ENCODE assay signal across 31 cellular contexts in genomic region chr1:24339996-24340395, GRCh38. TPM values are rescaled to one million over a fixed set of nuclear protein-coding genes. Genes with fewer than 3 reads are reported as not detected.
"Had no signal": no experiment of that assay in that cellular context is flagged by ENCODE, and none has a peak within 500 bp of the region (broad histone marks: within the 10 kb centered on the region; RNA-seq: fewer than 3 reads in every experiment).

No MANE protein-coding gene starts in this region.

- H3K27me3 ChIP-seq: heart left ventricle, hepatocyte, left lung, stomach, thyroid gland, upper lobe of left lung had no signal

- H3K4me2 ChIP-seq: hepatocyte, smooth muscle cell had no signal

- H3K27ac ChIP-seq: dorsolateral prefrontal cortex, heart left ventricle, hepatocyte, left lung, parathyroid adenoma, stomach, thyroid gland, upper lobe of left lung had no signal

- FAIRE-seq: frontal cortex, urothelium cell line had no signal

- H3K9me3 ChIP-seq: heart left ventricle, left lung, stomach, thyroid gland, upper lobe of left lung had no signal

- H3K4me3 ChIP-seq: dorsolateral prefrontal cortex, heart left ventricle, hepatocyte, left lung, smooth muscle cell, stomach, thyroid gland, upper lobe of left lung had no signal

- H3K9me3 Mint-ChIP-seq: naive thymus-derived CD8-positive, alpha-beta T cell; nephron progenitor cell had no signal

- H3K36me3 Mint-ChIP-seq: naive thymus-derived CD8-positive, alpha-beta T cell had no signal

- H3K4me1 ChIP-seq: left lung, parathyroid adenoma, stomach, upper lobe of left lung had no signal

- DNase-seq: caudate nucleus; cerebellar nuclear complex; dorsolateral prefrontal cortex; effector CD4-positive, alpha-beta T cell; heart left ventricle; left cardiac atrium; left lung; mesenchymal stem cell; naive thymus-derived CD8-positive, alpha-beta T cell; nephron progenitor cell; stimulated activated CD4-positive, alpha-beta T cell treated with anti-CD3 and anti-CD28 coated beads, Interleukin-12 subunit alpha, Interleukin-12 subunit beta, amount 100 ng/mL, for 4 hours; stimulated activated CD4-positive, alpha-beta T cell treated with anti-CD3 and anti-CD28 coated beads, Interleukin-1b, Interleukin-23, amount 100 ng/mL, for 48 hours; stimulated activated CD4-positive, alpha-beta T cell treated with anti-CD3 and anti-CD28 coated beads, Interleukin-4, amount 100 ng/mL, for 1 hour; stimulated activated CD8-positive, alpha-beta memory T cell treated with anti-CD3 and anti-CD28 coated beads, Interleukin-4, amount 100 ng/mL, for 48 hours; stimulated activated naive CD4-positive, alpha-beta T cell treated with Interleukin-2 at 50 U/mL for 16 hours; stomach; thyroid gland; upper lobe of left lung had no signal

- ATAC-seq: heart left ventricle; left cardiac atrium; left lung; naive thymus-derived CD8-positive, alpha-beta T cell; sciatic nerve had no signal

- H3K27ac Mint-ChIP-seq: progenitor cell of endocrine pancreas had no signal

- H3K36me3 ChIP-seq: heart left ventricle, left lung, stomach, thyroid gland, upper lobe of left lung had no signal

- H3K27me3 Mint-ChIP-seq: progenitor cell of endocrine pancreas had no signal

- H3K79me2 ChIP-seq: hepatocyte, parathyroid adenoma had no signal

- H2AFZ ChIP-seq: hepatocyte, parathyroid adenoma had no signal

- H3K9ac ChIP-seq: parathyroid adenoma had no signal

- H3K4me3 Mint-ChIP-seq: naive thymus-derived CD8-positive, alpha-beta T cell; nephron progenitor cell had no signal

RNA-seq across cellular contexts. Expression of gene GRHL3, which starts 20.8 kb away (rescaled TPM):
- total RNA-seq: fibroblast of villous mesenchyme; frontal cortex; glomerular endothelial cell; lung microvascular endothelial cell; myocyte; naive thymus-derived CD8-positive, alpha-beta T cell; osteoblast; sciatic nerve; subcutaneous adipose tissue had no signal
- polyA plus RNA-seq: naive thymus-derived CD8-positive, alpha-beta T cell had no signal
